In genomic region chr7:101898019-101898575, GRCh38 we compare ENCODE assay signal across 19 cellular contexts.
DNase-seq lines count a peak whose midpoint lies in the region; ATAC-seq and TF ChIP-seq lines count a peak whose summit lies in the region.
"Had no signal": no experiment of that assay in that cellular context is flagged by ENCODE, and none has a peak within 500 bp of the region (broad histone marks: within the 10 kb centered on the region; RNA-seq: fewer than 3 reads in every experiment).

No MANE protein-coding gene starts in this region.

- peak overlapping the region; percentile 19; the same call in 1 of the 2 replicates for H3K27ac ChIP-seq in SK-N-MC
- H3K27ac ChIP-seq in endodermal cell (ENCODE audit: low read depth, low read length): no peak overlapping the region
- H3K27ac ChIP-seq in uterus: peak overlapping the region; percentile 88 to 90

- no peak for DNase-seq in SK-N-MC (ENCODE audit: low read depth, low spot score)
- no peak for DNase-seq in endodermal cell
- no peak for DNase-seq in osteocyte (ENCODE audit: extremely low spot score, unreplicated experiment)
- no peak for DNase-seq in uterus
- DNase-seq in superior temporal gyrus (ENCODE audit: extremely low spot score): no peak
- DNase-seq in iPS-NIHi11 (ENCODE audit: low spot score): no peak
- DNase-seq: activated CD4-positive, alpha-beta T cell treated with anti-CD3 and anti-CD28 coated beads, Interleukin-2, amount 50 U/mL, for 4 hours; activated naive CD4-positive, alpha-beta T cell treated with anti-CD3 and anti-CD28 coated beads, Interleukin-2, amount 10 ng/mL, durations not matched to agents 7 days and 5 days; head of caudate nucleus; kidney; NCI-H2029 treated with DMSO at 0.1 percent for 48 hours; nephron progenitor cell; stimulated activated CD4-positive, alpha-beta T cell treated with anti-CD3 and anti-CD28 coated beads, Interleukin-2, amount 100 ng/mL, for 24 hours; stimulated activated naive CD8-positive, alpha-beta T cell treated with anti-CD3 and anti-CD28 coated beads, Interleukin-15, amount 100 ng/mL, for 72 hours had no signal

- peak overlapping the region; percentile 58 for H3K27ac Mint-ChIP-seq in endodermal cell
- peak overlapping the region; percentile 66 for H3K27ac Mint-ChIP-seq in osteocyte (ENCODE audit: unreplicated experiment)
- H3K27ac Mint-ChIP-seq: activated naive CD4-positive, alpha-beta T cell treated with anti-CD3 and anti-CD28 coated beads, Interleukin-2, amount 10 ng/mL, durations not matched to agents 7 days and 5 days; dendritic cell treated with granulocyte-macrophage colony-stimulating factor and Interleukin-4, amounts not matched to agents 40 ng/mL and 50 ng/mL, for 4 days; nephron progenitor cell; stimulated activated naive CD8-positive, alpha-beta T cell treated with anti-CD3 and anti-CD28 coated beads, Interleukin-15, amount 100 ng/mL, for 72 hours; T-helper 1 cell treated with Interleukin-12 subunit alpha and Interleukin-12 subunit beta and Interleukin-4 antibody, amounts not matched to agents 30 μg/mL and 1 μg/mL, for 36 hours had no signal

- intact Hi-C loops in uterus (cut with DNase I; ENCODE audit: low total_unique reads): no loop called here

- no peak for TF ChIP-seq POLR2A in uterus (IDR thresholded peaks at IDR 0.05)

- H3K27me3 ChIP-seq in endodermal cell (ENCODE audit: control insufficient read depth, insufficient read depth, low read length, poor library complexity, severe bottlenecking) (no peaks in the 10 kb centered on the region), uterus (no peaks in the 10 kb centered on the region)

- no peak for TF ChIP-seq CTCF in endodermal cell (conservative IDR thresholded peaks at IDR 0.05)
- TF ChIP-seq CTCF in osteocyte (IDR thresholded peaks at IDR 0.05): no peak
- TF ChIP-seq CTCF in uterus (IDR thresholded peaks at IDR 0.05): no peak

- H3K4me3 Mint-ChIP-seq in endodermal cell (no peak overlapping the region), osteocyte (ENCODE audit: unreplicated experiment) (peak overlapping the region; percentile 40)
- H3K4me3 Mint-ChIP-seq: activated naive CD4-positive, alpha-beta T cell treated with anti-CD3 and anti-CD28 coated beads, Interleukin-2, amount 10 ng/mL, durations not matched to agents 7 days and 5 days; dendritic cell treated with granulocyte-macrophage colony-stimulating factor and Interleukin-4, amounts not matched to agents 40 ng/mL and 50 ng/mL, for 4 days; nephron progenitor cell; stimulated activated naive CD8-positive, alpha-beta T cell treated with anti-CD3 and anti-CD28 coated beads, Interleukin-15, amount 100 ng/mL, for 72 hours; T-helper 1 cell treated with Interleukin-12 subunit alpha and Interleukin-12 subunit beta and Interleukin-4 antibody, amounts not matched to agents 30 μg/mL and 1 μg/mL, for 36 hours had no signal

- H3K4me1 Mint-ChIP-seq in endodermal cell (peaks cover 30% of the 10 kb centered on the region), osteocyte (ENCODE audit: unreplicated experiment) (peaks cover 21% of the 10 kb centered on the region)
- H3K4me1 Mint-ChIP-seq: activated naive CD4-positive, alpha-beta T cell treated with anti-CD3 and anti-CD28 coated beads, Interleukin-2, amount 10 ng/mL, durations not matched to agents 7 days and 5 days had no signal

- H3K4me3 ChIP-seq in SK-N-MC (peak overlapping the region; percentile 26; the same call in 1 of the 2 replicates), endodermal cell (ENCODE audit: low read length) (no peak overlapping the region), uterus (peak overlapping the region in 1 of 2 donors; percentile 9)
- H3K4me3 ChIP-seq: HAP-1, K562 had no signal

- H3K4me1 ChIP-seq in endodermal cell (ENCODE audit: control insufficient read depth, insufficient read depth, low read length) (peaks cover 2% of the 10 kb centered on the region), uterus (peaks cover 3 to 5% of the 10 kb centered on the region in 2 donors)
- H3K4me1 ChIP-seq: HAP-1 had no signal

- H3K36me3 ChIP-seq in SK-N-MC (ENCODE audit: insufficient read depth, low read length): no peaks in the 10 kb centered on the region
- peaks cover 7% of the 10 kb centered on the region for H3K36me3 ChIP-seq in endodermal cell (ENCODE audit: control insufficient read depth, insufficient read depth, low read length)
- H3K36me3 ChIP-seq in uterus: no peaks in the 10 kb centered on the region
- H3K36me3 ChIP-seq: HAP-1 had no signal

- no peaks in the 10 kb centered on the region for H3K9me3 ChIP-seq in SK-N-MC (ENCODE audit: low read depth, low read length)
- no peaks in the 10 kb centered on the region for H3K9me3 ChIP-seq in endodermal cell (ENCODE audit: control insufficient read depth, low read length)
- no peaks in the 10 kb centered on the region for H3K9me3 ChIP-seq in uterus
- H3K9me3 ChIP-seq: HAP-1 had no signal

- no peak for ATAC-seq in HG02759 (IDR thresholded peaks at IDR 0.05; ENCODE audit: unreplicated experiment)
- ATAC-seq: K562; stimulated activated naive CD8-positive, alpha-beta T cell treated with anti-CD3 and anti-CD28 coated beads, Interleukin-15, amount 100 ng/mL, for 72 hours had no signal

- WGBS in endodermal cell (ENCODE audit: insufficient coverage in 1 of 2, insufficient read length in 1 of 2), 2 experiments: 92 to 98% methylated on average over 9 to 13 of the region's 13 CpGs

- H3K9me3 Mint-ChIP-seq in endodermal cell: no peaks in the 10 kb centered on the region
- no peaks in the 10 kb centered on the region for H3K9me3 Mint-ChIP-seq in osteocyte (ENCODE audit: unreplicated experiment)
- H3K9me3 Mint-ChIP-seq: activated naive CD4-positive, alpha-beta T cell treated with anti-CD3 and anti-CD28 coated beads, Interleukin-2, amount 10 ng/mL, durations not matched to agents 7 days and 5 days; dendritic cell treated with granulocyte-macrophage colony-stimulating factor and Interleukin-4, amounts not matched to agents 40 ng/mL and 50 ng/mL, for 4 days; nephron progenitor cell; stimulated activated naive CD8-positive, alpha-beta T cell treated with anti-CD3 and anti-CD28 coated beads, Interleukin-15, amount 100 ng/mL, for 72 hours; T-helper 1 cell treated with Interleukin-12 subunit alpha and Interleukin-12 subunit beta and Interleukin-4 antibody, amounts not matched to agents 30 μg/mL and 1 μg/mL, for 36 hours had no signal

- H3K36me3 Mint-ChIP-seq in endodermal cell (ENCODE audit: low read depth) (peaks cover 17% of the 10 kb centered on the region), osteocyte (ENCODE audit: unreplicated experiment) (peaks cover 2% of the 10 kb centered on the region)
- H3K36me3 Mint-ChIP-seq: activated naive CD4-positive, alpha-beta T cell treated with anti-CD3 and anti-CD28 coated beads, Interleukin-2, amount 10 ng/mL, durations not matched to agents 7 days and 5 days had no signal

- H3K27me3 Mint-ChIP-seq in endodermal cell (ENCODE audit: insufficient read depth): no peaks in the 10 kb centered on the region
- no peaks in the 10 kb centered on the region for H3K27me3 Mint-ChIP-seq in osteocyte (ENCODE audit: unreplicated experiment)
- H3K27me3 Mint-ChIP-seq: activated naive CD4-positive, alpha-beta T cell treated with anti-CD3 and anti-CD28 coated beads, Interleukin-2, amount 10 ng/mL, durations not matched to agents 7 days and 5 days; dendritic cell treated with granulocyte-macrophage colony-stimulating factor and Interleukin-4, amounts not matched to agents 40 ng/mL and 50 ng/mL, for 4 days; stimulated activated naive CD8-positive, alpha-beta T cell treated with anti-CD3 and anti-CD28 coated beads, Interleukin-15, amount 100 ng/mL, for 72 hours had no signal

- H3K9ac ChIP-seq in SK-N-MC (ENCODE audit: insufficient read length): no peak overlapping the region
- no peak overlapping the region for H3K9ac ChIP-seq in endodermal cell (ENCODE audit: extremely low read depth, low read length, poor library complexity, severe bottlenecking)
